In genomic region chr16:12206031-12206748, GRCh38 we compare ENCODE assay signal across 15 cellular contexts.
DNase-seq lines count a peak whose midpoint lies in the region; ATAC-seq, FAIRE-seq and TF ChIP-seq lines count a peak whose summit lies in the region.
"Had no signal": no experiment of that assay in that cellular context is flagged by ENCODE, and none has a peak within 500 bp of the region (broad histone marks: within the 10 kb centered on the region; RNA-seq: fewer than 3 reads in every experiment).

No MANE protein-coding gene starts in this region.

- no peak for TF ChIP-seq EP300 in HepG2 (IDR thresholded peaks at IDR 0.05; ENCODE audit: low read depth in 2 of 2, low read length in 2 of 2)
- TF ChIP-seq EP300 in HepG2 (CRISPR knock-in tag; IDR thresholded peaks at IDR 0.05; ENCODE audit: borderline replicate concordance), result no peak

- 78% methylated on average over 9 of the region's 9 CpGs for WGBS in HepG2 (ENCODE audit: low lambda C conversion rate)
- WGBS in right lobe of liver (ENCODE audit: insufficient coverage, low coverage, low lambda C conversion rate, missing lambda C conversion rate), result 85% methylated on average over 9 of the region's 9 CpGs

- H3K4me2 ChIP-seq in HepG2 (ENCODE audit: low read depth, low read length), result no peak overlapping the region
- H3K4me2 ChIP-seq: BLaER1 treated with 17β-estradiol and CSF1 and Interleukin-3, amounts not matched to agents 10 nM and 100 nM had no signal

- H3K27me3 ChIP-seq in HepG2 (ENCODE audit: control insufficient read depth in 1 of 2, insufficient read depth in 2 of 2, low read length in 2 of 2) (no peaks in the 10 kb centered on the region), right lobe of liver (no peaks in the 10 kb centered on the region), right atrium auricular region (no peaks in the 10 kb centered on the region)
- H3K27me3 ChIP-seq: BLaER1 treated with 17β-estradiol and CSF1 and Interleukin-3, amounts not matched to agents 10 nM and 100 nM had no signal

- TF ChIP-seq RAD21 in HepG2 (CRISPR knock-in tag; IDR thresholded peaks at IDR 0.05), result no peak

- H3K4me1 ChIP-seq in HepG2 (ENCODE audit: insufficient read depth, low read length) (peaks cover 60% of the 10 kb centered on the region), right lobe of liver (peaks cover 0 to 6% (median 0%) of the 10 kb centered on the region in 4 donors), right atrium auricular region (no peaks in the 10 kb centered on the region)

- H2AFZ ChIP-seq in HepG2 (ENCODE audit: low read length), result no peak overlapping the region

- H3K36me3 Mint-ChIP-seq in MCF 10A (ENCODE audit: insufficient read depth, unreplicated experiment), result peaks cover 7% of the 10 kb centered on the region

- DNase-seq in HepG2 (ENCODE audit: low spot score) (no peak), right lobe of liver (no peak), SHP77 treated with DMSO at 0.1 percent for 48 hours (lab: John Stamatoyannopoulos, UW) (peak; percentile 17), right atrium auricular region (ENCODE audit: low spot score) (no peak), MCF 10A (ENCODE audit: unreplicated experiment) (no peak)
- DNase-seq: Calu3; CD8-positive, alpha-beta T cell; DMS79 treated with DMSO at 0.1 percent for 48 hours; GF-D8; H9 had no signal

- intact Hi-C loops in HepG2 (cut with micrococcal nuclease; ENCODE audit: unreplicated experiment), result no loop called here
- intact Hi-C loops in right lobe of liver (cut with DNase I), result no loop called here
- intact Hi-C loops in MCF 10A (cut with micrococcal nuclease), result no loop called here

- TF ChIP-seq CTCF in HepG2 (CRISPR knock-in tag; IDR thresholded peaks at IDR 0.05) (no peak), right lobe of liver (IDR thresholded peaks at IDR 0.05) (no peak), right atrium auricular region (IDR thresholded peaks at IDR 0.05) (no peak), MCF 10A (IDR thresholded peaks at IDR 0.05; ENCODE audit: unreplicated experiment) (no peak)

- H3K36me3 ChIP-seq in HepG2 (replicated peaks in 1 of 2; ENCODE audit: control insufficient read depth in 1 of 2, insufficient read depth in 2 of 2, low read length in 2 of 2) (no peaks in the 10 kb centered on the region), right lobe of liver (no peaks in the 10 kb centered on the region), right atrium auricular region (no peaks in the 10 kb centered on the region)

- no peak for FAIRE-seq in HepG2 (lab: Jason Lieb, UNC)
- FAIRE-seq: H1 had no signal

- H3K27me3 Mint-ChIP-seq in MCF 10A (ENCODE audit: insufficient read depth, unreplicated experiment), result no peaks in the 10 kb centered on the region
- H3K27me3 Mint-ChIP-seq: B cell had no signal

- in situ Hi-C loops in HepG2 (cut with HindIII; ENCODE audit: extremely low pct_ligation_motif_present, low pct_unique_long_range_greater_than_20kb), result no loop called here

- H3K9me3 ChIP-seq in HepG2 (ENCODE audit: low read length) (no peaks in the 10 kb centered on the region), right lobe of liver (no peaks in the 10 kb centered on the region), right atrium auricular region (no peaks in the 10 kb centered on the region)
- H3K9me3 ChIP-seq: BLaER1 treated with 17β-estradiol and CSF1 and Interleukin-3, amounts not matched to agents 10 nM and 100 nM had no signal

- H3K9ac ChIP-seq in HepG2 (ENCODE audit: insufficient read depth, low read depth, low read length), result no peak overlapping the region
- H3K9ac ChIP-seq: BLaER1 treated with 17β-estradiol and CSF1 and Interleukin-3, amounts not matched to agents 10 nM and 100 nM had no signal

- no peak for TF ChIP-seq POLR2A in HepG2 (IDR thresholded peaks at IDR 0.05; ENCODE audit: insufficient read depth in 1 of 2, low read depth in 2 of 2, low read length in 2 of 2)
- no peak for TF ChIP-seq POLR2A in right lobe of liver (IDR thresholded peaks at IDR 0.05)

- ATAC-seq in HepG2, result no peak
- no peak for ATAC-seq in right lobe of liver
- ATAC-seq in esophagus mucosa, result peak; percentile 74
- ATAC-seq in HG02938 (IDR thresholded peaks at IDR 0.05; ENCODE audit: unreplicated experiment), result no peak
- ATAC-seq: CD8-positive, alpha-beta T cell had no signal

- POLR2A ChIA-PET in HepG2 (lab: Yijun Ruan, JAX) (interaction anchor here (1.1 to 1.7 kb wide), 3 partner anchors 52 to 108 kb away, joined by 3 to 6 read pairs (median 4); no protein-coding TSS in a partner anchor), MCF 10A (lab: Yijun Ruan, JAX) (no interaction called here)

- H3K4me1 Mint-ChIP-seq in MCF 10A (ENCODE audit: insufficient read depth, unreplicated experiment), result peaks cover 6% of the 10 kb centered on the region
- H3K4me1 Mint-ChIP-seq: H9 had no signal

- H3K4me3 ChIP-seq in HepG2 (replicated peaks in 1 of 3; ENCODE audit: insufficient read depth in 1 of 3, low read depth in 2 of 3, low read length in 3 of 3), result no peak overlapping the region
- H3K4me3 ChIP-seq in right lobe of liver, result no peak overlapping the region
- H3K4me3 ChIP-seq in right atrium auricular region, result no peak overlapping the region
- H3K4me3 ChIP-seq: BLaER1 treated with 17β-estradiol and CSF1 and Interleukin-3, amounts not matched to agents 10 nM and 100 nM had no signal

- no peak overlapping the region for H3K27ac Mint-ChIP-seq in MCF 10A (ENCODE audit: low read depth, unreplicated experiment)
- H3K27ac Mint-ChIP-seq: B cell; CD8-positive, alpha-beta T cell; H9 had no signal

- H3K9me3 Mint-ChIP-seq in MCF 10A (ENCODE audit: unreplicated experiment), result no peaks in the 10 kb centered on the region
- H3K9me3 Mint-ChIP-seq: CD8-positive, alpha-beta T cell; H9 had no signal

- H3K4me3 Mint-ChIP-seq in MCF 10A (ENCODE audit: unreplicated experiment), result no peak overlapping the region
- H3K4me3 Mint-ChIP-seq: B cell; CD8-positive, alpha-beta T cell; H9 had no signal

- H3K79me2 ChIP-seq in HepG2 (ENCODE audit: insufficient read depth, low read length), result no peaks in the 10 kb centered on the region

- no peaks in the 10 kb centered on the region for H4K20me1 ChIP-seq in HepG2 (ENCODE audit: insufficient read depth, low read length)

- CTCF ChIA-PET in HepG2 (lab: Yijun Ruan, JAX; ENCODE audit: low intra/inter-chr PET ratio, low total read pairs) (no interaction called here), MCF 10A (lab: Yijun Ruan, JAX) (interaction anchor here (0.6 to 1.9 kb wide), 4 partner anchors 16 to 111 kb away, joined by 3 to 7 read pairs (median 4); no protein-coding TSS in a partner anchor)

- H3K27ac ChIP-seq in HepG2 (ENCODE audit: extremely low read length, insufficient read depth, low read length) (no peak overlapping the region), right lobe of liver (no peak overlapping the region), right atrium auricular region (no peak overlapping the region)
- H3K27ac ChIP-seq: BLaER1 treated with 17β-estradiol and CSF1 and Interleukin-3, amounts not matched to agents 10 nM and 100 nM had no signal

- BruUV-seq in HepG2 (replicated peaks; lab: Mats Ljungman, UMichigan) (no TSS peak), MCF 10A (replicated peaks; lab: Mats Ljungman, UMichigan) (no TSS peak)

TF ChIP-seq in HepG2, 621 proteins besides CTCF, POLR2A, EP300 and RAD21:
- peak; percentile 98 for TF ChIP-seq ZNF329 (CRISPR knock-in tag; IDR thresholded peaks at IDR 0.05; ENCODE audit: low read depth)
- no peak for TF ChIP-seq ZNF589 (CRISPR knock-in tag; conservative IDR thresholded peaks at IDR 0.05)
- TF ChIP-seq NR2F6 (IDR thresholded peaks at IDR 0.05), result peak; percentile 29; the same call in 1 of the 2 replicates
- TF ChIP-seq NR2F6 (CRISPR knock-in tag; IDR thresholded peaks at IDR 0.05), result no peak
